ENCODE assay signal across 22 cellular contexts in genomic region chr11:44324787-44325525, GRCh38. TPM values are rescaled to one million over a fixed set of nuclear protein-coding genes. Genes with fewer than 3 reads are reported as not detected.
DNase-seq lines count a peak whose midpoint lies in the region; ATAC-seq and TF ChIP-seq lines count a peak whose summit lies in the region.
"Had no signal": no experiment of that assay in that cellular context is flagged by ENCODE, and none has a peak within 500 bp of the region (broad histone marks: within the 10 kb centered on the region; RNA-seq: fewer than 3 reads in every experiment).

No MANE protein-coding gene starts in this region.

- peaks cover 72% of the 10 kb centered on the region for H3K27me3 ChIP-seq in CD4-positive, alpha-beta T cell (ENCODE audit: control insufficient read depth, insufficient read depth, low read length)

- CTCF ChIA-PET in CD4-positive, alpha-beta T cell (lab: Charles Lee) = no interaction called here

- no peak overlapping the region for H3K27ac ChIP-seq in CD4-positive, alpha-beta T cell (ENCODE audit: low read depth, low read length)
- H3K27ac ChIP-seq: adrenal gland, cardiac muscle cell had no signal

- H3K27me3 Mint-ChIP-seq in CD4-positive, alpha-beta T cell = peaks cover 96% of the 10 kb centered on the region

- no peaks in the 10 kb centered on the region for H3K9me3 ChIP-seq in CD4-positive, alpha-beta T cell (ENCODE audit: control insufficient read depth, low read length)
- H3K9me3 ChIP-seq: adrenal gland had no signal

- H3K4me3 Mint-ChIP-seq in CD4-positive, alpha-beta T cell = no peak overlapping the region
- H3K4me3 Mint-ChIP-seq: nephron; stimulated activated naive CD8-positive, alpha-beta T cell treated with anti-CD3 and anti-CD28 coated beads, Interleukin-15, Interleukin-2, amounts not matched to agents 100 ng/mL and 50 ng/mL, for 24 hours had no signal

- no peak overlapping the region for H3K27ac Mint-ChIP-seq in CD4-positive, alpha-beta T cell
- H3K27ac Mint-ChIP-seq: nephron; stimulated activated naive CD8-positive, alpha-beta T cell treated with anti-CD3 and anti-CD28 coated beads, Interleukin-15, Interleukin-2, amounts not matched to agents 100 ng/mL and 50 ng/mL, for 24 hours had no signal

- TF ChIP-seq CTCF in CD4-positive, alpha-beta T cell (IDR thresholded peaks at IDR 0.05) = no peak

- intact Hi-C loops in CD4-positive, alpha-beta T cell (cut with DNase I, micrococcal nuclease) = no loop called here

- no peaks in the 10 kb centered on the region for H3K36me3 Mint-ChIP-seq in CD4-positive, alpha-beta T cell (ENCODE audit: low read depth)

- ATAC-seq in CD4-positive, alpha-beta T cell (ENCODE audit: poor library complexity) = no peak

- no peaks in the 10 kb centered on the region for H3K9me3 Mint-ChIP-seq in CD4-positive, alpha-beta T cell
- H3K9me3 Mint-ChIP-seq: nephron; stimulated activated naive CD8-positive, alpha-beta T cell treated with anti-CD3 and anti-CD28 coated beads, Interleukin-15, Interleukin-2, amounts not matched to agents 100 ng/mL and 50 ng/mL, for 24 hours had no signal

- POLR2A ChIA-PET in CD4-positive, alpha-beta T cell (lab: Charles Lee) = no interaction called here

- no peaks in the 10 kb centered on the region for H3K4me1 Mint-ChIP-seq in CD4-positive, alpha-beta T cell (ENCODE audit: low read depth)

- DNase-seq in EH (ENCODE audit: low read depth) (peak; percentile 13), NCI-H146 (lab: John Stamatoyannopoulos, UW) (peak; percentile 32), NCI-H748 (lab: John Stamatoyannopoulos, UW; ENCODE audit: unreplicated experiment) (peak; percentile 75), islet precursor cell (peak; percentile 73), NCI-H446 treated with DMSO at 0.1 percent for 48 hours (lab: John Stamatoyannopoulos, UW) (no peak), inferior parietal cortex (ENCODE audit: extremely low spot score) (no peak)
- DNase-seq in CD4-positive, alpha-beta T cell = no peak
- DNase-seq in activated naive CD4-positive, alpha-beta T cell treated with anti-CD3 and anti-CD28 coated beads, Interleukin-2, amount 50 U/mL, for 16 hours = no peak
- DNase-seq: activated CD4-positive, alpha-beta T cell treated with anti-CD3 and anti-CD28 coated beads, Interleukin-2, amount 50 U/mL, for 1 hour; activated effector memory CD4-positive, alpha-beta T cell treated with anti-CD3 and anti-CD28 coated beads, Interleukin-2, amount 50 U/mL, for 16 hours; adrenal gland; dermis blood vessel endothelial cell; Kasumi-1; kidney glomerular epithelial cell; NCI-H1930; RPMI8226; stimulated activated CD4-positive, alpha-beta T cell treated with anti-CD3 and anti-CD28 coated beads, Interleukin-1b, Interleukin-23, amount 100 ng/mL, for 48 hours; trophoblast cell had no signal

RNA-seq across cellular contexts. Expression of gene ALX4, which starts 15.0 kb away (rescaled TPM):
- total RNA-seq in CD4-positive, alpha-beta T cell = not detected
- total RNA-seq: adrenal gland, dermis blood vessel endothelial cell, epithelial cell of proximal tubule had no signal

Comparison
In these comparisons a context has a peak if more than half of its experiments do, and no peak if none do; other contexts are left out.
1. DNase-seq: peak in EH (single experiment), NCI-H146 (single experiment), NCI-H748 (single experiment) and islet precursor cell (single experiment); none in CD4-positive, alpha-beta T cell (0 of 10), activated naive CD4-positive, alpha-beta T cell treated with anti-CD3 and anti-CD28 coated beads, Interleukin-2, amount 50 U/mL, for 16 hours (single experiment), NCI-H446 treated with DMSO at 0.1 percent for 48 hours (single experiment) and inferior parietal cortex (single experiment).